ENCODE assay signal across 11 cellular contexts in genomic region chr3:50126287-50127211, GRCh38. TPM values are rescaled to one million over a fixed set of nuclear protein-coding genes. Genes with fewer than 3 reads are reported as not detected.
DNase-seq lines count a peak whose midpoint lies in the region; ATAC-seq, FAIRE-seq and TF ChIP-seq lines count a peak whose summit lies in the region.
"Had no signal": no experiment of that assay in that cellular context is flagged by ENCODE, and none has a peak within 500 bp of the region (broad histone marks: within the 10 kb centered on the region; RNA-seq: fewer than 3 reads in every experiment).

No MANE protein-coding gene starts in this region.

- no peak overlapping the region for H3K27ac ChIP-seq in right atrium auricular region
- H3K27ac ChIP-seq in kidney (ENCODE audit: low read depth in 2 of 2, low read length in 2 of 2) = no peak overlapping the region

- no peaks in the 10 kb centered on the region for H3K27me3 Mint-ChIP-seq in WTC11 (ENCODE audit: low read depth)
- H3K27me3 Mint-ChIP-seq: activated B cell treated with CpG ODN at 0.5 μM for 24 hours; activated naive CD8-positive, alpha-beta T cell treated with anti-CD3 and anti-CD28 coated beads, Interleukin-2, amount 10 ng/mL, durations not matched to agents 7 days and 5 days had no signal

- DNase-seq in Right ventricle myocardium inferior (ENCODE audit: missing footprints) (peak; percentile 26), right atrium auricular region (ENCODE audit: low spot score) (no peak), WTC11 (ENCODE audit: low spot score) (no peak), kidney (peak; percentile 72), urothelium cell line (ENCODE audit: low spot score) (peak; percentile 65), NCI-H1436 treated with DMSO at 0.1 percent for 48 hours (lab: John Stamatoyannopoulos, UW) (no peak)
- DNase-seq in activated CD4-positive, alpha-beta T cell treated with anti-CD3 and anti-CD28 coated beads for 48 hours = no peak
- DNase-seq: activated B cell treated with CpG ODN at 0.5 μM for 24 hours had no signal

- H3K4me3 ChIP-seq in right atrium auricular region (no peak overlapping the region), kidney (ENCODE audit: low read length in 2 of 2) (no peak overlapping the region)

- ATAC-seq in Right ventricle myocardium inferior = no peak
- peak; percentile 3; the same call in 1 of the 2 replicates for ATAC-seq in WTC11
- ATAC-seq in HG02973 (IDR thresholded peaks at IDR 0.05; ENCODE audit: unreplicated experiment) = no peak

- H3K36me3 ChIP-seq in right atrium auricular region (no peaks in the 10 kb centered on the region), kidney (ENCODE audit: control insufficient read depth in 1 of 2, insufficient read depth in 2 of 2, low read length in 2 of 2) (no peaks in the 10 kb centered on the region)

- H3K4me1 ChIP-seq in right atrium auricular region (peaks cover 0 to 36% of the 10 kb centered on the region in 2 donors), kidney (ENCODE audit: control insufficient read depth in 1 of 2, insufficient read depth in 1 of 2, low read depth in 1 of 2, low read length in 2 of 2) (peaks cover 9 to 24% of the 10 kb centered on the region in 2 donors)

- no peaks in the 10 kb centered on the region for H3K27me3 ChIP-seq in right atrium auricular region

- H3K9ac ChIP-seq in kidney (ENCODE audit: low read length in 2 of 2) = no peak overlapping the region

- TF ChIP-seq CTCF in right atrium auricular region (IDR thresholded peaks at IDR 0.05) (no peak), WTC11 (IDR thresholded peaks at IDR 0.05) (no peak), kidney (IDR thresholded peaks at IDR 0.05; ENCODE audit: borderline replicate concordance, extremely low read depth, insufficient read depth) (no peak)

- H3K4me3 Mint-ChIP-seq in WTC11 = no peak overlapping the region
- H3K4me3 Mint-ChIP-seq: activated B cell treated with CpG ODN at 0.5 μM for 24 hours; activated naive CD8-positive, alpha-beta T cell treated with anti-CD3 and anti-CD28 coated beads, Interleukin-2, amount 10 ng/mL, durations not matched to agents 7 days and 5 days had no signal

- H3K36me3 Mint-ChIP-seq in WTC11 = no peaks in the 10 kb centered on the region
- H3K36me3 Mint-ChIP-seq: activated naive CD8-positive, alpha-beta T cell treated with anti-CD3 and anti-CD28 coated beads, Interleukin-2, amount 10 ng/mL, durations not matched to agents 7 days and 5 days had no signal

- H3K9me3 Mint-ChIP-seq in WTC11 = no peaks in the 10 kb centered on the region
- H3K9me3 Mint-ChIP-seq: activated B cell treated with CpG ODN at 0.5 μM for 24 hours; activated naive CD8-positive, alpha-beta T cell treated with anti-CD3 and anti-CD28 coated beads, Interleukin-2, amount 10 ng/mL, durations not matched to agents 7 days and 5 days had no signal

- no peak for FAIRE-seq in kidney (lab: Jason Lieb, UNC)
- FAIRE-seq in urothelium cell line (lab: Jason Lieb, UNC) = no peak
- FAIRE-seq: endothelial cell of umbilical vein had no signal

- POLR2A ChIA-PET in WTC11 (lab: Charles Lee) = interaction anchor here (0.6 to 1.4 kb wide), 4 partner anchors 12 to 1139 kb away, joined by 3 to 8 read pairs (median 5); no protein-coding TSS in a partner anchor

- H3K4me1 Mint-ChIP-seq in WTC11 = peaks cover 38% of the 10 kb centered on the region
- H3K4me1 Mint-ChIP-seq: activated B cell treated with CpG ODN at 0.5 μM for 24 hours; activated naive CD8-positive, alpha-beta T cell treated with anti-CD3 and anti-CD28 coated beads, Interleukin-2, amount 10 ng/mL, durations not matched to agents 7 days and 5 days had no signal

- intact Hi-C loops in Right ventricle myocardium inferior (cut with DNase I) (no loop called here), kidney (cut with DNase I) (no loop called here)

- no peaks in the 10 kb centered on the region for H3K9me3 ChIP-seq in right atrium auricular region
- H3K9me3 ChIP-seq in kidney (ENCODE audit: control insufficient read depth in 1 of 2, low read length in 2 of 2) = no peaks in the 10 kb centered on the region

- CTCF ChIA-PET in WTC11 (lab: Charles Lee) = interaction anchor here (1.0 to 2.4 kb wide), 12 partner anchors 12 to 148 kb away, joined by 3 to 11 read pairs (median 6); no protein-coding TSS in a partner anchor

- H3K27ac Mint-ChIP-seq in WTC11 = no peak overlapping the region
- H3K27ac Mint-ChIP-seq: activated B cell treated with CpG ODN at 0.5 μM for 24 hours; activated naive CD8-positive, alpha-beta T cell treated with anti-CD3 and anti-CD28 coated beads, Interleukin-2, amount 10 ng/mL, durations not matched to agents 7 days and 5 days had no signal

TF ChIP-seq in WTC11, 78 proteins besides CTCF, POLR2A, EP300 and RAD21:
- TF ChIP-seq E2F5 (CRISPR knock-in tag; IDR thresholded peaks at IDR 0.05) = 0 out of 2 replicates have a peak, but pooled peaks have one; percentile 17
- peak; percentile 89 for TF ChIP-seq ZNF263 (CRISPR knock-in tag; IDR thresholded peaks at IDR 0.05; ENCODE audit: low read depth)
- no peak for TF ChIP-seq TP53 (CRISPR knock-in tag; IDR thresholded peaks at IDR 0.05)
- TF ChIP-seq, protein P1, sequence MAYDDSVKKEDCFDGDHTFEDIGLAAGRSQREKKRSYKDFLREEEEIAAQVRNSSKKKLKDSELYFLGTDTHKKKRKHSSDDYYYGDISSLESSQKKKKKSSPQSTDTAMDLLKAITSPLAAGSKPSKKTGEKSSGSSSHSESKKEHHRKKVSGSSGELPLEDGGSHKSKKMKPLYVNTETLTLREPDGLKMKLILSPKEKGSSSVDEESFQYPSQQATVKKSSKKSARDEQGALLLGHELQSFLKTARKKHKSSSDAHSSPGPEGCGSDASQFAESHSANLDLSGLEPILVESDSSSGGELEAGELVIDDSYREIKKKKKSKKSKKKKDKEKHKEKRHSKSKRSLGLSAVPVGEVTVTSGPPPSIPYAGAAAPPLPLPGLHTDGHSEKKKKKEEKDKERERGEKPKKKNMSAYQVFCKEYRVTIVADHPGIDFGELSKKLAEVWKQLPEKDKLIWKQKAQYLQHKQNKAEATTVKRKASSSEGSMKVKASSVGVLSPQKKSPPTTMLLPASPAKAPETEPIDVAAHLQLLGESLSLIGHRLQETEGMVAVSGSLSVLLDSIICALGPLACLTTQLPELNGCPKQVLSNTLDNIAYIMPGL (CRISPR knock-in tag; IDR thresholded peaks at IDR 0.05) = 0 out of 2 replicates have a peak, but pooled peaks have one; percentile 15

RNA-seq across cellular contexts. Expression of gene SEMA3F, which starts 28.6 kb away (rescaled TPM):
- total RNA-seq in Right ventricle myocardium inferior = 12.3 TPM
- total RNA-seq in right atrium auricular region = 10 to 100 TPM in 1 of 2 donors, 1 to 10 TPM in 1; 6.3 to 18.7 TPM
- 49.0 to 52.0 TPM (median 52.0 TPM) in 3 replicates for total RNA-seq in WTC11 (2021)
- 39.9 TPM for total RNA-seq in kidney
- polyA plus RNA-seq in kidney (ENCODE audit: insufficient read depth, low read depth, low replicate concordance) = 36.7 TPM
- total RNA-seq: activated B cell treated with CpG ODN at 0.5 μM for 24 hours had no signal

RNA-seq across cellular contexts. Expression of gene RBM5, which starts 37.8 kb away (rescaled TPM):
- 66.5 TPM for total RNA-seq in Right ventricle myocardium inferior
- 10 to 100 TPM; 58.7 to 75.8 TPM for total RNA-seq in right atrium auricular region
- 88.0 to 92.3 TPM (median 92.1 TPM) in 3 replicates for total RNA-seq in WTC11 (2021)
- 149 TPM for total RNA-seq in kidney
- polyA plus RNA-seq in kidney (ENCODE audit: insufficient read depth, low read depth, low replicate concordance) = 51.0 TPM

Comparison
In these comparisons a context has a peak if more than half of its experiments do, and no peak if none do; other contexts are left out.
1. DNase-seq: peak in Right ventricle myocardium inferior (single experiment), kidney (single experiment) and urothelium cell line (single experiment); none in right atrium auricular region (single experiment), WTC11 (single experiment), NCI-H1436 treated with DMSO at 0.1 percent for 48 hours (single experiment) and activated CD4-positive, alpha-beta T cell treated with anti-CD3 and anti-CD28 coated beads for 48 hours (single experiment).